8 cellular contexts compared by ENCODE assay signal in genomic region chr7:1571261-1571650, GRCh38. TPM values are rescaled to one million over a fixed set of nuclear protein-coding genes. Genes with fewer than 3 reads are reported as not detected.
DNase-seq lines count a peak whose midpoint lies in the region; TF ChIP-seq lines count a peak whose summit lies in the region.

No MANE protein-coding gene starts in this region.

- H3K9ac ChIP-seq in skeletal muscle tissue (ENCODE audit: low read depth in 1 of 3, low read length in 3 of 3): peak overlapping the region; percentile 88 to 99 (median 99)

- H3K4me1 ChIP-seq in skeletal muscle tissue (ENCODE audit: control insufficient read depth in 3 of 3, insufficient read depth in 3 of 3, low read length in 3 of 3): peaks cover 33 to 39% (median 35%) of the 10 kb centered on the region in 3 donors

- H3K9me3 ChIP-seq in skeletal muscle tissue (ENCODE audit: control insufficient read depth in 3 of 3, low read length in 3 of 3): no peaks in the 10 kb centered on the region

- peak overlapping the region; percentile 56 for H3K4me3 ChIP-seq in GM12865 (ENCODE audit: low read depth, low read length)
- peak overlapping the region; percentile 66 to 96 (median 96) for H3K4me3 ChIP-seq in skeletal muscle tissue (ENCODE audit: low read length in 3 of 3)
- no peak overlapping the region for H3K4me3 ChIP-seq in H7 (ENCODE audit: insufficient read depth, low read depth, low read length)

- H3K36me3 ChIP-seq in skeletal muscle tissue (ENCODE audit: control insufficient read depth in 3 of 3, insufficient read depth in 3 of 3, low read length in 3 of 3) (peaks cover 10 to 12% (median 11%) of the 10 kb centered on the region in 3 donors), H7 (replicated peaks; ENCODE audit: control insufficient read depth, insufficient read depth, low read length) (peaks cover 4% of the 10 kb centered on the region)

- TF ChIP-seq CTCF in GM12865 (IDR thresholded peaks at IDR 0.05; ENCODE audit: insufficient read depth, low read depth, low read length, missing control alignments): no peak
- TF ChIP-seq CTCF in RWPE1 (conservative IDR thresholded peaks at IDR 0.05; ENCODE audit: low read depth): no peak

- POLR2A ChIA-PET in RWPE1 (lab: Yijun Ruan, JAX; ENCODE audit: low non-redundant PET): no interaction called here

- peak overlapping the region; percentile 96 for H3K27ac ChIP-seq in RWPE1
- H3K27ac ChIP-seq in skeletal muscle tissue (ENCODE audit: low read depth, low read length): peak overlapping the region; percentile 95

- H3K27me3 ChIP-seq in skeletal muscle tissue (ENCODE audit: control insufficient read depth in 3 of 3, insufficient read depth in 3 of 3, low read length in 3 of 3) (no peaks in the 10 kb centered on the region), H7 (ENCODE audit: control insufficient read depth, insufficient read depth, low read length) (no peaks in the 10 kb centered on the region)

- DNase-seq in GM12865 (ENCODE audit: low read depth) (no peak), RWPE1 (ENCODE audit: low spot score) (peak; percentile 48), fibroblast of gingiva (ENCODE audit: low read depth) (peak; percentile 82), NCI-H1417 (lab: John Stamatoyannopoulos, UW) (no peak), H7 (no peak), amygdala (lab: John Stamatoyannopoulos, UW) (no peak), epidermal melanocyte (ENCODE audit: insufficient read length, low spot score) (no peak)

- CTCF ChIA-PET in RWPE1 (lab: Yijun Ruan, JAX): interaction anchor here (0.6 kb wide), 1 partner anchor 776 kb away, joined by 5 read pairs; no protein-coding TSS in a partner anchor

RNA-seq across cellular contexts. Expression of gene PSMG3, which starts 1.4 kb away (rescaled TPM):
- total RNA-seq in skeletal muscle tissue: 19.3 TPM
- total RNA-seq in H7 (2014; rRNA removed; shearing (Covaris generic)): 45.9 and 49.8 TPM in 2 replicates

RNA-seq across cellular contexts. Expression of gene TMEM184A, which starts 15.3 kb away (rescaled TPM):
- total RNA-seq in skeletal muscle tissue: not detected
- total RNA-seq in H7 (2014; rRNA removed; shearing (Covaris generic)): 0.74 and 1.2 TPM in 2 replicates

RNA-seq across cellular contexts. Expression of gene MAFK, which starts 40.8 kb away (rescaled TPM):
- 6.8 TPM for total RNA-seq in skeletal muscle tissue
- total RNA-seq in H7 (2014; rRNA removed; shearing (Covaris generic)): 14.8 and 23.1 TPM in 2 replicates

Comparison
In these comparisons a context has a peak if more than half of its experiments do, and no peak if none do; other contexts are left out.
1. DNase-seq: peak in RWPE1 (single experiment) and fibroblast of gingiva (single experiment); none in GM12865 (single experiment), NCI-H1417 (0 of 3), H7 (single experiment), amygdala (0 of 56) and epidermal melanocyte (single experiment).